In genomic region chr16:46922239-46922638, GRCh38 we compare ENCODE assay signal across 18 cellular contexts. TPM values are rescaled to one million over a fixed set of nuclear protein-coding genes. Genes with fewer than 3 reads are reported as not detected.
A peak's percentile ranks its signal among the peaks of the same experiment; 100 is the strongest.
DNase-seq lines count a peak whose midpoint lies in the region; ATAC-seq, FAIRE-seq and TF ChIP-seq lines count a peak whose summit lies in the region.
"Had no signal": no experiment of that assay in that cellular context is flagged by ENCODE, and none has a peak within 500 bp of the region (broad histone marks: within the 10 kb centered on the region; RNA-seq: fewer than 3 reads in every experiment).

No MANE protein-coding gene starts in this region.

- no peak for TF ChIP-seq RAD21 in HepG2 (CRISPR knock-in tag; IDR thresholded peaks at IDR 0.05)

- POLR2A ChIA-PET in HepG2 (lab: Yijun Ruan, JAX) (interaction anchor here (0.6 to 0.7 kb wide), 2 partner anchors 38 to 70 kb away, joined by 3 read pairs; partner anchors contain the start of gene GPT2), OCI-LY7 (lab: Charles Lee) (no interaction called here)

- H3K79me2 ChIP-seq in HepG2 (ENCODE audit: insufficient read depth, low read length) = no peaks in the 10 kb centered on the region
- H3K79me2 ChIP-seq in OCI-LY1 (ENCODE audit: insufficient read depth, low read length) = no peaks in the 10 kb centered on the region
- H3K79me2 ChIP-seq in OCI-LY7 (ENCODE audit: insufficient read depth, low read depth, low read length) = no peaks in the 10 kb centered on the region

- H4K20me1 ChIP-seq in HepG2 (ENCODE audit: insufficient read depth, low read length) (peaks cover 47% of the 10 kb centered on the region), OCI-LY1 (ENCODE audit: insufficient read depth, low read length) (no peaks in the 10 kb centered on the region), OCI-LY7 (ENCODE audit: insufficient read depth, low read length) (no peaks in the 10 kb centered on the region)

- TF ChIP-seq POLR2A in HepG2 (IDR thresholded peaks at IDR 0.05; ENCODE audit: insufficient read depth in 1 of 2, low read depth in 2 of 2, low read length in 2 of 2) (peak in 1 of 2 experiments; percentile 43; a peak in 1 of 4 replicates), right lobe of liver (IDR thresholded peaks at IDR 0.05) (no peak)

- H3K4me3 ChIP-seq in HepG2 (replicated peaks in 1 of 3; ENCODE audit: insufficient read depth in 1 of 3, low read depth in 2 of 3, low read length in 3 of 3) (no peak overlapping the region), right lobe of liver (no peak overlapping the region), OCI-LY1 (ENCODE audit: low read depth, low read length, poor library complexity, severe bottlenecking) (no peak overlapping the region), aorta (ENCODE audit: low read length in 2 of 2) (no peak overlapping the region), OCI-LY7 (ENCODE audit: low read depth, low read length, poor library complexity, severe bottlenecking) (no peak overlapping the region)
- H3K4me3 ChIP-seq: Peyer's patch had no signal

- no TSS peak for BruUV-seq in HepG2 (replicated peaks; lab: Mats Ljungman, UMichigan)
- BruUV-seq in OCI-LY7 (replicated peaks; lab: Mats Ljungman, UMichigan) = no TSS peak

- CTCF ChIA-PET in HepG2 (lab: Yijun Ruan, JAX; ENCODE audit: low intra/inter-chr PET ratio, low total read pairs) = no interaction called here
- CTCF ChIA-PET in OCI-LY7 (lab: Charles Lee; ENCODE audit: unreplicated experiment) = no interaction called here

- H3K27me3 ChIP-seq in HepG2 (ENCODE audit: control insufficient read depth in 1 of 2, insufficient read depth in 2 of 2, low read length in 2 of 2) (no peaks in the 10 kb centered on the region), right lobe of liver (no peaks in the 10 kb centered on the region), OCI-LY1 (ENCODE audit: insufficient read depth, low read length) (no peaks in the 10 kb centered on the region), aorta (ENCODE audit: control insufficient read depth in 1 of 2, insufficient read depth in 2 of 2, low read length in 1 of 2) (no peaks in the 10 kb centered on the region)
- H3K27me3 ChIP-seq: Peyer's patch had no signal

- in situ Hi-C loops in HepG2 (cut with HindIII; ENCODE audit: extremely low pct_ligation_motif_present, low pct_unique_long_range_greater_than_20kb) = no loop called here

- H3K27ac ChIP-seq in HepG2 (ENCODE audit: extremely low read length, insufficient read depth, low read length) = no peak overlapping the region
- no peak overlapping the region for H3K27ac ChIP-seq in right lobe of liver
- H3K27ac ChIP-seq in OCI-LY1 (ENCODE audit: low read depth, low read length, poor library complexity, severe bottlenecking) = peak overlapping the region; percentile 98
- H3K27ac ChIP-seq in aorta (ENCODE audit: low read depth in 1 of 2, low read length in 2 of 2) = no peak overlapping the region
- no peak overlapping the region for H3K27ac ChIP-seq in OCI-LY7 (ENCODE audit: low read depth, low read length, poor library complexity, severe bottlenecking)
- H3K27ac ChIP-seq: Peyer's patch had no signal

- no peak for FAIRE-seq in HepG2 (lab: Jason Lieb, UNC)
- FAIRE-seq: H54 had no signal

- TF ChIP-seq EP300 in HepG2 (IDR thresholded peaks at IDR 0.05; ENCODE audit: low read depth in 2 of 2, low read length in 2 of 2) = no peak
- no peak for TF ChIP-seq EP300 in HepG2 (CRISPR knock-in tag; IDR thresholded peaks at IDR 0.05; ENCODE audit: borderline replicate concordance)

- ATAC-seq in HepG2 (no peak), right lobe of liver (no peak), left colon (peak; percentile 59), aorta (ENCODE audit: low FRiP score) (no peak), GM19467 (IDR thresholded peaks at IDR 0.05; ENCODE audit: unreplicated experiment) (no peak), GM18867 (IDR thresholded peaks at IDR 0.05; ENCODE audit: unreplicated experiment) (no peak)
- ATAC-seq: SK-N-SH treated with all-trans-retinoic acid at 6 μM for 48 hours had no signal

- H3K36me3 ChIP-seq in HepG2 (replicated peaks in 1 of 2; ENCODE audit: control insufficient read depth in 1 of 2, insufficient read depth in 2 of 2, low read length in 2 of 2) = peaks cover 73 to 96% of the 10 kb centered on the region in 2 experiments
- peaks cover 0 to 62% (median 33%) of the 10 kb centered on the region in 4 donors for H3K36me3 ChIP-seq in right lobe of liver
- H3K36me3 ChIP-seq in OCI-LY1 (ENCODE audit: insufficient read depth, low read length) = peaks cover 42% of the 10 kb centered on the region
- no peaks in the 10 kb centered on the region for H3K36me3 ChIP-seq in aorta (ENCODE audit: control insufficient read depth in 1 of 2, insufficient read depth in 2 of 2, low read length in 1 of 2)
- H3K36me3 ChIP-seq in OCI-LY7 (ENCODE audit: insufficient read depth, low read length) = peaks cover 68% of the 10 kb centered on the region

- DNase-seq in HepG2 (ENCODE audit: low spot score) = no peak
- no peak for DNase-seq in right lobe of liver
- DNase-seq in left colon = peak in 1 of 2 donors; percentile 38
- DNase-seq in aorta = no peak
- no peak for DNase-seq in OCI-LY7 (ENCODE audit: low spot score)
- DNase-seq: CD4-positive, alpha-beta memory T cell; Karpas-422; NCI-H1417 treated with DMSO at 0.1 percent for 48 hours; NCI-H2081; NCI-H226; NCI-H69; Peyer's patch; Right ventricle myocardium superior had no signal

- H3K9me2 ChIP-seq in OCI-LY1 (ENCODE audit: low read depth, low read length) (no peaks in the 10 kb centered on the region), OCI-LY7 (ENCODE audit: insufficient read depth, low read length) (no peaks in the 10 kb centered on the region)

- H2AFZ ChIP-seq in HepG2 (ENCODE audit: low read length) (no peak overlapping the region), OCI-LY1 (ENCODE audit: low read length) (no peak overlapping the region), OCI-LY7 (ENCODE audit: low read length) (no peak overlapping the region)

- H3K9ac ChIP-seq in HepG2 (ENCODE audit: insufficient read depth, low read depth, low read length) (no peak overlapping the region), OCI-LY1 (ENCODE audit: low read length) (no peak overlapping the region)

- intact Hi-C loops in HepG2 (cut with micrococcal nuclease; ENCODE audit: unreplicated experiment) (no loop called here), right lobe of liver (cut with DNase I) (loop anchor here in 1 of 2 donors (5.0 kb wide), 1 partner anchor 70 kb away; no protein-coding TSS in a partner anchor), left colon (cut with DNase I, micrococcal nuclease) (no loop called here), aorta (cut with DNase I) (no loop called here), OCI-LY7 (cut with micrococcal nuclease; ENCODE audit: unreplicated experiment) (no loop called here)

- no peaks in the 10 kb centered on the region for H3K9me3 ChIP-seq in HepG2 (ENCODE audit: low read length)
- H3K9me3 ChIP-seq in right lobe of liver = no peaks in the 10 kb centered on the region
- no peaks in the 10 kb centered on the region for H3K9me3 ChIP-seq in OCI-LY1 (ENCODE audit: low read length)
- H3K9me3 ChIP-seq in aorta (ENCODE audit: control insufficient read depth, low read length) = no peaks in the 10 kb centered on the region
- H3K9me3 ChIP-seq in OCI-LY7 (ENCODE audit: low read length) = no peaks in the 10 kb centered on the region
- H3K9me3 ChIP-seq: Peyer's patch had no signal

- H3K4me2 ChIP-seq in HepG2 (ENCODE audit: low read depth, low read length) = no peak overlapping the region
- H3K4me2 ChIP-seq in OCI-LY1 (ENCODE audit: low read length) = no peak overlapping the region
- H3K4me2 ChIP-seq in OCI-LY7 (ENCODE audit: low read length) = no peak overlapping the region

- H3K4me1 ChIP-seq in HepG2 (ENCODE audit: insufficient read depth, low read length) (peaks cover 37% of the 10 kb centered on the region), right lobe of liver (peaks cover 0 to 39% (median 6%) of the 10 kb centered on the region in 4 donors), OCI-LY1 (ENCODE audit: insufficient read depth, low read length, severe bottlenecking) (peaks cover 48% of the 10 kb centered on the region), aorta (ENCODE audit: control insufficient read depth in 1 of 2, insufficient read depth in 2 of 2, low read length in 2 of 2) (no peaks in the 10 kb centered on the region), OCI-LY7 (ENCODE audit: insufficient read depth, low read length, poor library complexity, severe bottlenecking) (peaks cover 12% of the 10 kb centered on the region)

- WGBS in HepG2 (ENCODE audit: low lambda C conversion rate) = 95% methylated on average over 9 of the region's 10 CpGs
- no CpG with 5 or more reads among the region's 10 CpGs for WGBS in right lobe of liver (ENCODE audit: insufficient coverage, low coverage, low lambda C conversion rate, missing lambda C conversion rate)
- WGBS in aorta, 2 donors = 92 to 93% methylated on average over 10 of the region's 10 CpGs

- TF ChIP-seq CTCF in HepG2 (CRISPR knock-in tag; IDR thresholded peaks at IDR 0.05) (no peak), right lobe of liver (IDR thresholded peaks at IDR 0.05) (no peak), OCI-LY1 (IDR thresholded peaks at IDR 0.05; ENCODE audit: low read length) (no peak), OCI-LY7 (conservative IDR thresholded peaks at IDR 0.05; ENCODE audit: low read length) (no peak)

- no peaks in the 10 kb centered on the region for H3F3A ChIP-seq in OCI-LY1 (ENCODE audit: insufficient read depth, low read length)

RNA-seq across cellular contexts. Expression of gene GPT2, which starts 38.1 kb away (rescaled TPM):
- total RNA-seq in HepG2 (2016; rRNA removed; fragmentation: Illumina TruSeq; extraction: Trizol) (130 and 138 TPM in 2 replicates), right lobe of liver (100 to 1,000 TPM in 2 of 6 experiments, 10 to 100 TPM in 4; 30.8 to 163 (median 92.0) TPM), left colon (10 to 100 TPM; 26.8 to 32.1 TPM), aorta (1 to 10 TPM; 1.8 to 5.1 TPM), OCI-LY7 (2022) (92.2 and 105 TPM in 2 replicates)
- 22.1 and 23.2 TPM in 2 replicates for total RNA-seq in HepG2 (2016; cell fraction: cytosol; rRNA removed; fragmentation: Illumina TruSeq; extraction: Trizol; ENCODE audit: low read depth)
- 114 and 146 TPM in 2 replicates for total RNA-seq in HepG2 (2016; cell fraction: insoluble cytoplasmic fraction; rRNA removed; fragmentation: Illumina TruSeq; extraction: Trizol)
- 63.0 and 65.0 TPM in 2 replicates for total RNA-seq in HepG2 (2016; cell fraction: membrane; rRNA removed; fragmentation: Illumina TruSeq; extraction: Trizol)
- 59.4 and 71.5 TPM in 2 replicates for total RNA-seq in HepG2 (2016; cell fraction: nucleus; rRNA removed; fragmentation: Illumina TruSeq; extraction: Trizol)
- polyA plus RNA-seq in HepG2 (2011; rRNA removed) (267 and 269 TPM in 2 replicates), aorta (1 to 10 TPM; 1.3 to 2.3 TPM)
- polyA plus RNA-seq in HepG2 (2011; cell fraction: cytosol; rRNA removed) = 182 and 277 TPM in 2 replicates
- polyA plus RNA-seq in HepG2 (2011; cell fraction: nucleus; rRNA removed) = 334 and 385 TPM in 2 replicates
- 220 and 249 TPM in 2 replicates for polyA plus RNA-seq in HepG2 (2012)
- 21.5 and 27.7 TPM in 2 replicates for polyA plus RNA-seq in HepG2 (2016; cell fraction: cytosol; fragmentation: Illumina TruSeq; extraction: Trizol; ENCODE audit: low read depth)
- polyA plus RNA-seq in HepG2 (2016; cell fraction: insoluble cytoplasmic fraction; fragmentation: Illumina TruSeq; extraction: Trizol; ENCODE audit: low read depth) = 122 and 156 TPM in 2 replicates
- polyA plus RNA-seq in HepG2 (2016; cell fraction: membrane; fragmentation: Illumina TruSeq; extraction: Trizol; ENCODE audit: low read depth) = 42.5 and 45.9 TPM in 2 replicates
- polyA plus RNA-seq in HepG2 (2016; cell fraction: nucleus; fragmentation: Illumina TruSeq; extraction: Trizol; ENCODE audit: insufficient read depth, low read depth) = 148 and 163 TPM in 2 replicates
- polyA minus RNA-seq in HepG2 (2011; rRNA and poly(A)+ RNA removed; ENCODE audit: low replicate concordance) = 33.0 and 786 TPM in 2 replicates
- 198 TPM in 2 replicates for polyA minus RNA-seq in HepG2 (2011; cell fraction: cytosol; rRNA and poly(A)+ RNA removed)
- 79.2 and 86.4 TPM in 2 replicates for polyA minus RNA-seq in HepG2 (2011; cell fraction: nucleus; rRNA and poly(A)+ RNA removed)
- total RNA-seq in OCI-LY7 (2014; rRNA removed; shearing (Covaris generic)) = 30.2 and 42.5 TPM in 2 replicates

RNA-seq across cellular contexts. Expression of gene DNAJA2, which starts 51.2 kb away (rescaled TPM):
- total RNA-seq in HepG2 (2016; rRNA removed; fragmentation: Illumina TruSeq; extraction: Trizol) = 176 and 181 TPM in 2 replicates
- 47.3 and 50.8 TPM in 2 replicates for total RNA-seq in HepG2 (2016; cell fraction: cytosol; rRNA removed; fragmentation: Illumina TruSeq; extraction: Trizol; ENCODE audit: low read depth)
- total RNA-seq in HepG2 (2016; cell fraction: insoluble cytoplasmic fraction; rRNA removed; fragmentation: Illumina TruSeq; extraction: Trizol) = 176 and 177 TPM in 2 replicates
- 92.5 and 108 TPM in 2 replicates for total RNA-seq in HepG2 (2016; cell fraction: membrane; rRNA removed; fragmentation: Illumina TruSeq; extraction: Trizol)
- total RNA-seq in HepG2 (2016; cell fraction: nucleus; rRNA removed; fragmentation: Illumina TruSeq; extraction: Trizol) = 65.1 and 73.4 TPM in 2 replicates
- 22.0 and 25.4 TPM in 2 replicates for polyA plus RNA-seq in HepG2 (2011; rRNA removed)
- 10.6 and 19.4 TPM in 2 replicates for polyA plus RNA-seq in HepG2 (2011; cell fraction: cytosol; rRNA removed)
- 9.5 and 13.3 TPM in 2 replicates for polyA plus RNA-seq in HepG2 (2011; cell fraction: nucleus; rRNA removed)
- polyA plus RNA-seq in HepG2 (2012) = 107 and 109 TPM in 2 replicates
- polyA plus RNA-seq in HepG2 (2016; cell fraction: cytosol; fragmentation: Illumina TruSeq; extraction: Trizol; ENCODE audit: low read depth) = 27.5 and 27.6 TPM in 2 replicates
- polyA plus RNA-seq in HepG2 (2016; cell fraction: insoluble cytoplasmic fraction; fragmentation: Illumina TruSeq; extraction: Trizol; ENCODE audit: low read depth) = 139 and 148 TPM in 2 replicates
- 41.2 and 43.1 TPM in 2 replicates for polyA plus RNA-seq in HepG2 (2016; cell fraction: membrane; fragmentation: Illumina TruSeq; extraction: Trizol; ENCODE audit: low read depth)
- 78.3 and 82.7 TPM in 2 replicates for polyA plus RNA-seq in HepG2 (2016; cell fraction: nucleus; fragmentation: Illumina TruSeq; extraction: Trizol; ENCODE audit: insufficient read depth, low read depth)
- 17.9 and 28.5 TPM in 2 replicates for polyA minus RNA-seq in HepG2 (2011; rRNA and poly(A)+ RNA removed; ENCODE audit: low replicate concordance)
- polyA minus RNA-seq in HepG2 (2011; cell fraction: cytosol; rRNA and poly(A)+ RNA removed) = 57.4 and 64.5 TPM in 2 replicates
- polyA minus RNA-seq in HepG2 (2011; cell fraction: nucleus; rRNA and poly(A)+ RNA removed) = 42.6 and 54.6 TPM in 2 replicates
- total RNA-seq in right lobe of liver = 10 to 100 TPM; 25.3 to 38.3 (median 32.0) TPM
- total RNA-seq in left colon = 10 to 100 TPM; 61.0 to 63.9 TPM
- total RNA-seq in aorta = 10 to 100 TPM; 45.4 to 45.5 TPM
- polyA plus RNA-seq in aorta = 10 to 100 TPM; 30.2 to 36.8 TPM
- total RNA-seq in OCI-LY7 (2014; rRNA removed; shearing (Covaris generic)) = 40.8 and 43.3 TPM in 2 replicates
- 50.4 and 61.6 TPM in 2 replicates for total RNA-seq in OCI-LY7 (2022)
